Comparison of ENCODE assay signal across 1 cellular context in the genomic region with DNA sequence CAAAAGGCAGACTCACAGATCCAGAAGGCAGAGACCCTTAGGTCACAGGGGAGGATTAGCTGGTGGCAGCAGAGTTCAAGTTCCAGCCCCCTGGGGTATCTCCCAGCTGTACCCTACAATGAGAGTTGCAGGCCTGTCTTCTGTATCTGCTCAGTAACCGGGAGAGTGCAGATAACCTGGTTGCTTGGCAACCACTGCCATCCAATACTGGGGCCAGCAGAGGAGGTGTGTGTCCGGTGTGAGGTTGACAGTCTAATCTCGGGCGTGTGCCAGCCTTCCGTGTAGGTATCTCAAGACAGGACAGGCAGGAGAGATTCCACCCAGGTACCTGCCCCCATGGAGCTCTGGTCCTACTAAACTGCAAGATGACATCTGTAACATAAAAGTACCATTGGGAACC.
TF ChIP-seq lines count a peak whose summit lies in the region.

No MANE protein-coding gene starts in this region.

TF ChIP-seq in HepG2, 621 proteins besides CTCF, POLR2A, EP300 and RAD21 (continued from another document):
- TF ChIP-seq, protein P1, sequence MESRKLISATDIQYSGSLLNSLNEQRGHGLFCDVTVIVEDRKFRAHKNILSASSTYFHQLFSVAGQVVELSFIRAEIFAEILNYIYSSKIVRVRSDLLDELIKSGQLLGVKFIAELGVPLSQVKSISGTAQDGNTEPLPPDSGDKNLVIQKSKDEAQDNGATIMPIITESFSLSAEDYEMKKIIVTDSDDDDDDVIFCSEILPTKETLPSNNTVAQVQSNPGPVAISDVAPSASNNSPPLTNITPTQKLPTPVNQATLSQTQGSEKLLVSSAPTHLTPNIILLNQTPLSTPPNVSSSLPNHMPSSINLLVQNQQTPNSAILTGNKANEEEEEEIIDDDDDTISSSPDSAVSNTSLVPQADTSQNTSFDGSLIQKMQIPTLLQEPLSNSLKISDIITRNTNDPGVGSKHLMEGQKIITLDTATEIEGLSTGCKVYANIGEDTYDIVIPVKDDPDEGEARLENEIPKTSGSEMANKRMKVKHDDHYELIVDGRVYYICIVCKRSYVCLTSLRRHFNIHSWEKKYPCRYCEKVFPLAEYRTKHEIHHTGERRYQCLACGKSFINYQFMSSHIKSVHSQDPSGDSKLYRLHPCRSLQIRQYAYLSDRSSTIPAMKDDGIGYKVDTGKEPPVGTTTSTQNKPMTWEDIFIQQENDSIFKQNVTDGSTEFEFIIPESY (CRISPR knock-in tag; IDR thresholded peaks at IDR 0.05), result no peak
- TF ChIP-seq ZKSCAN5 (CRISPR knock-in tag; IDR thresholded peaks at IDR 0.05) (no peak), ZC3H4 (CRISPR knock-in tag; IDR thresholded peaks at IDR 0.05; ENCODE audit: borderline replicate concordance) (no peak), RELA (CRISPR knock-in tag; IDR thresholded peaks at IDR 0.05) (no peak), GFI1 (CRISPR knock-in tag; IDR thresholded peaks at IDR 0.05; ENCODE audit: borderline replicate concordance) (no peak), ZNF160 (CRISPR knock-in tag; IDR thresholded peaks at IDR 0.05) (no peak), ZNF564 (CRISPR knock-in tag; IDR thresholded peaks at IDR 0.05) (no peak), ZFYVE20 (CRISPR knock-in tag; IDR thresholded peaks at IDR 0.05; ENCODE audit: borderline replicate concordance, low read depth) (no peak), EEA1 (CRISPR knock-in tag; IDR thresholded peaks at IDR 0.05; ENCODE audit: borderline replicate concordance) (no peak), TSC22D2 (CRISPR knock-in tag; IDR thresholded peaks at IDR 0.05; ENCODE audit: borderline replicate concordance) (no peak), KMT2B (CRISPR knock-in tag; IDR thresholded peaks at IDR 0.05) (no peak)
- TF ChIP-seq, protein P2, sequence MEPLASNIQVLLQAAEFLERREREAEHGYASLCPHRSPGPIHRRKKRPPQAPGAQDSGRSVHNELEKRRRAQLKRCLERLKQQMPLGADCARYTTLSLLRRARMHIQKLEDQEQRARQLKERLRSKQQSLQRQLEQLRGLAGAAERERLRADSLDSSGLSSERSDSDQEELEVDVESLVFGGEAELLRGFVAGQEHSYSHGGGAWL (CRISPR knock-in tag; IDR thresholded peaks at IDR 0.05), result no peak
- TF ChIP-seq, protein P3, sequence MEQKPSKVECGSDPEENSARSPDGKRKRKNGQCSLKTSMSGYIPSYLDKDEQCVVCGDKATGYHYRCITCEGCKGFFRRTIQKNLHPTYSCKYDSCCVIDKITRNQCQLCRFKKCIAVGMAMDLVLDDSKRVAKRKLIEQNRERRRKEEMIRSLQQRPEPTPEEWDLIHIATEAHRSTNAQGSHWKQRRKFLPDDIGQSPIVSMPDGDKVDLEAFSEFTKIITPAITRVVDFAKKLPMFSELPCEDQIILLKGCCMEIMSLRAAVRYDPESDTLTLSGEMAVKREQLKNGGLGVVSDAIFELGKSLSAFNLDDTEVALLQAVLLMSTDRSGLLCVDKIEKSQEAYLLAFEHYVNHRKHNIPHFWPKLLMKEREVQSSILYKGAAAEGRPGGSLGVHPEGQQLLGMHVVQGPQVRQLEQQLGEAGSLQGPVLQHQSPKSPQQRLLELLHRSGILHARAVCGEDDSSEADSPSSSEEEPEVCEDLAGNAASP (CRISPR knock-in tag; IDR thresholded peaks at IDR 0.05; ENCODE audit: borderline replicate concordance), result no peak
